1 cellular context compared by ENCODE assay signal in genomic region chr19:50932690-50933083, GRCh38.
TF ChIP-seq lines count a peak whose summit lies in the region.

No MANE protein-coding gene starts in this region.

TF ChIP-seq in HCT116, 20 proteins besides CTCF, POLR2A, EP300 and RAD21:
- no peak for TF ChIP-seq TCF7L2 (IDR thresholded peaks at IDR 0.05; ENCODE audit: borderline replicate concordance, extremely low read depth, insufficient read depth, insufficient read length)
